18 cellular contexts compared by ENCODE assay signal in genomic region chr18:77316641-77317040, GRCh38.
"Had no signal": no experiment of that assay in that cellular context is flagged by ENCODE, and none has a peak within 500 bp of the region (broad histone marks: within the 10 kb centered on the region; RNA-seq: fewer than 3 reads in every experiment).

No MANE protein-coding gene starts in this region.

- ATAC-seq: pancreas; psoas muscle; stimulated activated effector memory CD8-positive, alpha-beta T cell treated with anti-CD3 and anti-CD28 coated beads, Interleukin-12 subunit alpha, Interleukin-12 subunit beta, amount 100 ng/mL, for 72 hours; stimulated activated naive CD8-positive, alpha-beta T cell treated with anti-CD3 and anti-CD28 coated beads, Interleukin-15, amount 100 ng/mL, for 72 hours had no signal

- H3K36me3 ChIP-seq: esophagus squamous epithelium, left ventricle myocardium inferior, neutrophil, pancreas, right atrium auricular region, tibial artery had no signal

- H3K27me3 ChIP-seq: pancreas, right atrium auricular region, tibial artery had no signal

- DNase-seq: activated CD4-positive, alpha-beta T cell treated with anti-CD3 and anti-CD28 coated beads for 1 hour; activated CD4-positive, alpha-beta T cell treated with anti-CD3 and anti-CD28 coated beads, Interleukin-2, amount 50 U/mL, for 1 hour; activated gamma-delta T cell treated with Interleukin-2 at 50 U/mL for 16 hours; activated T-cell treated with anti-CD3 and anti-CD28 coated beads, Interleukin-2, amount 50 U/mL, for 1 hour; esophagus squamous epithelium; foreskin fibroblast; immature natural killer cell; left ventricle myocardium inferior; pancreas; psoas muscle; stimulated activated CD4-positive, alpha-beta T cell treated with anti-CD3 and anti-CD28 coated beads, Interleukin-2, amount 100 ng/mL, for 24 hours; stimulated activated naive CD8-positive, alpha-beta T cell treated with anti-CD3 and anti-CD28 coated beads, Interleukin-15, amount 100 ng/mL, for 72 hours; T-helper 1 cell; tibial artery had no signal

- H3K4me1 ChIP-seq: esophagus squamous epithelium, tibial artery had no signal

- H3K9me3 ChIP-seq: esophagus squamous epithelium, left ventricle myocardium inferior, neutrophil, pancreas, psoas muscle, right atrium auricular region, tibial artery had no signal

- H3K27ac ChIP-seq: coronary artery, esophagus squamous epithelium, left ventricle myocardium inferior, neutrophil, pancreas, psoas muscle, right atrium auricular region, tibial artery had no signal

- H3K4me3 ChIP-seq: coronary artery, esophagus squamous epithelium, left ventricle myocardium inferior, pancreas, psoas muscle, right atrium auricular region, tibial artery had no signal
